In genomic region chr18:50195689-50196088, GRCh38 we compare ENCODE assay signal across 10 cellular contexts. TPM values are rescaled to one million over a fixed set of nuclear protein-coding genes. Genes with fewer than 3 reads are reported as not detected.
DNase-seq lines count a peak whose midpoint lies in the region; ATAC-seq and TF ChIP-seq lines count a peak whose summit lies in the region.
"Had no signal": no experiment of that assay in that cellular context is flagged by ENCODE, and none has a peak within 500 bp of the region (broad histone marks: within the 10 kb centered on the region; RNA-seq: fewer than 3 reads in every experiment).

No MANE protein-coding gene starts in this region.

- peaks cover 8% of the 10 kb centered on the region for H3K4me1 Mint-ChIP-seq in activated naive CD4-positive, alpha-beta T cell treated with anti-CD3 and anti-CD28 coated beads, Interleukin-2, amount 10 ng/mL, durations not matched to agents 7 days and 5 days
- peaks cover 6% of the 10 kb centered on the region in 2 donors for H3K4me1 Mint-ChIP-seq in immature natural killer cell

- H3K9me3 Mint-ChIP-seq in activated naive CD4-positive, alpha-beta T cell treated with anti-CD3 and anti-CD28 coated beads, Interleukin-2, amount 10 ng/mL, durations not matched to agents 7 days and 5 days = no peaks in the 10 kb centered on the region
- peaks cover 0 to 4% of the 10 kb centered on the region in 2 donors for H3K9me3 Mint-ChIP-seq in activated naive CD4-positive, alpha-beta T cell treated with anti-CD3 and anti-CD28 coated beads, Interleukin-2, amount 50 U/mL, for 72 hours
- H3K9me3 Mint-ChIP-seq in immature natural killer cell = peaks cover 0 to 4% (median 0%) of the 10 kb centered on the region in 6 donors

- TF ChIP-seq CTCF in WERI-Rb-1 (IDR thresholded peaks at IDR 0.05; ENCODE audit: low read depth, low read length) (no peak), stomach (IDR thresholded peaks at IDR 0.05) (no peak)

- H3K27ac ChIP-seq in WERI-Rb-1 (no peak overlapping the region), stomach (no peak overlapping the region)
- H3K27ac ChIP-seq: heart right ventricle, uterus had no signal

- WGBS in stomach, 5 donors = 34 to 42% (median 36%) methylated on average over 10 of the region's 10 CpGs

- peaks cover 12% of the 10 kb centered on the region for H3K27me3 ChIP-seq in WERI-Rb-1 (ENCODE audit: insufficient read depth, low read depth, severe bottlenecking)
- peaks cover 0 to 80% (median 20%) of the 10 kb centered on the region in 3 donors for H3K27me3 ChIP-seq in stomach

- no peaks in the 10 kb centered on the region for H3K36me3 ChIP-seq in WERI-Rb-1
- no peaks in the 10 kb centered on the region for H3K36me3 ChIP-seq in stomach
- H3K36me3 ChIP-seq: heart right ventricle, uterus had no signal

- peak overlapping the region; percentile 35; the same call in 1 of the 2 replicates for H3K4me3 ChIP-seq in WERI-Rb-1 (ENCODE audit: low read depth, low read length)
- H3K4me3 ChIP-seq in stomach = peak overlapping the region in 3 of 4 donors; percentile 60 to 63 (median 60)

- no peak for TF ChIP-seq EP300 in stomach (IDR thresholded peaks at IDR 0.05)

- DNase-seq in activated naive CD4-positive, alpha-beta T cell treated with anti-CD3 and anti-CD28 coated beads, Interleukin-2, amount 10 ng/mL, durations not matched to agents 7 days and 5 days = no peak
- no peak for DNase-seq in activated naive CD4-positive, alpha-beta T cell treated with anti-CD3 and anti-CD28 coated beads, Interleukin-2, amount 50 U/mL, for 72 hours (ENCODE audit: low spot score in 2 of 2)
- DNase-seq in WERI-Rb-1 = no peak
- DNase-seq in immature natural killer cell = no peak
- DNase-seq in stomach = no peak
- no peak for DNase-seq in HuH-7 (ENCODE audit: low spot score)
- DNase-seq: uterus had no signal

- no peak overlapping the region for H3K27ac Mint-ChIP-seq in activated naive CD4-positive, alpha-beta T cell treated with anti-CD3 and anti-CD28 coated beads, Interleukin-2, amount 10 ng/mL, durations not matched to agents 7 days and 5 days
- H3K27ac Mint-ChIP-seq in activated naive CD4-positive, alpha-beta T cell treated with anti-CD3 and anti-CD28 coated beads, Interleukin-2, amount 50 U/mL, for 72 hours = no peak overlapping the region
- H3K27ac Mint-ChIP-seq in immature natural killer cell = no peak overlapping the region

- CTCF ChIA-PET in activated naive CD4-positive, alpha-beta T cell treated with anti-CD3 and anti-CD28 coated beads, Interleukin-2, amount 10 ng/mL, durations not matched to agents 7 days and 5 days (lab: Charles Lee) = interaction anchor here (0.6 to 2.0 kb wide), 6 partner anchors 9 to 685 kb away, joined by 3 to 6 read pairs (median 3); no protein-coding TSS in a partner anchor

- H3K36me3 Mint-ChIP-seq in activated naive CD4-positive, alpha-beta T cell treated with anti-CD3 and anti-CD28 coated beads, Interleukin-2, amount 10 ng/mL, durations not matched to agents 7 days and 5 days = no peaks in the 10 kb centered on the region
- peaks cover 0 to 9% of the 10 kb centered on the region in 2 donors for H3K36me3 Mint-ChIP-seq in activated naive CD4-positive, alpha-beta T cell treated with anti-CD3 and anti-CD28 coated beads, Interleukin-2, amount 50 U/mL, for 72 hours
- no peaks in the 10 kb centered on the region for H3K36me3 Mint-ChIP-seq in immature natural killer cell

- peak overlapping the region; percentile 35 for H3K4me3 Mint-ChIP-seq in activated naive CD4-positive, alpha-beta T cell treated with anti-CD3 and anti-CD28 coated beads, Interleukin-2, amount 10 ng/mL, durations not matched to agents 7 days and 5 days
- peak overlapping the region; percentile 22 to 64 (median 59) for H3K4me3 Mint-ChIP-seq in immature natural killer cell

- TF ChIP-seq POLR2A in stomach (IDR thresholded peaks at IDR 0.05) = no peak

- no peaks in the 10 kb centered on the region for H3K9me3 ChIP-seq in WERI-Rb-1 (ENCODE audit: severe bottlenecking)
- H3K9me3 ChIP-seq in stomach = peaks cover 0 to under 1% (median 0%) of the 10 kb centered on the region in 4 donors
- H3K9me3 ChIP-seq: uterus had no signal

- peaks cover 84% of the 10 kb centered on the region for H3K27me3 Mint-ChIP-seq in activated naive CD4-positive, alpha-beta T cell treated with anti-CD3 and anti-CD28 coated beads, Interleukin-2, amount 10 ng/mL, durations not matched to agents 7 days and 5 days
- peaks cover 6 to 27% (median 18%) of the 10 kb centered on the region in 3 donors for H3K27me3 Mint-ChIP-seq in immature natural killer cell (ENCODE audit: low read depth in 3 of 3)

- H3K4me1 ChIP-seq in stomach = peaks cover 13 to 29% (median 26%) of the 10 kb centered on the region in 4 donors

- intact Hi-C loops in stomach (cut with DNase I; ENCODE audit: low total_unique reads) = loop anchor here (10.0 kb wide), 1 partner anchor 681 kb away; no protein-coding TSS in a partner anchor

- ATAC-seq in activated naive CD4-positive, alpha-beta T cell treated with anti-CD3 and anti-CD28 coated beads, Interleukin-2, amount 50 U/mL, for 72 hours = no peak
- ATAC-seq in GM21423 (IDR thresholded peaks at IDR 0.05; ENCODE audit: unreplicated experiment) (no peak), GM18873 (IDR thresholded peaks at IDR 0.05; ENCODE audit: low FRiP score, unreplicated experiment) (no peak)

RNA-seq across cellular contexts. Expression of gene MYO5B, which starts 0.7 kb away (rescaled TPM):
- under 1 TPM; 0.27 to 0.41 TPM for total RNA-seq in activated naive CD4-positive, alpha-beta T cell treated with anti-CD3 and anti-CD28 coated beads, Interleukin-2, amount 50 U/mL, for 72 hours
- under 1 TPM in 1 of 3 donors, not detected in 2; 0.04 TPM for polyA plus RNA-seq in immature natural killer cell
- total RNA-seq in stomach = 100 to 1,000 TPM in 1 of 5 donors, 10 to 100 TPM in 4; 18.7 to 224 (median 54.5) TPM
- 10 to 100 TPM; 13.6 to 38.2 (median 15.0) TPM for polyA plus RNA-seq in stomach

Comparison
In these comparisons a context has a peak if more than half of its experiments do, and no peak if none do; other contexts are left out.
1. RNA of gene MYO5B, which starts 0.7 kb away (total RNA-seq): 18.7 to 224 TPM in stomach; 0.27 to 0.41 TPM in activated naive CD4-positive, alpha-beta T cell treated with anti-CD3 and anti-CD28 coated beads, Interleukin-2, amount 50 U/mL, for 72 hours; every median in the first group is over 10 times any median in the second.